In the genomic region with DNA sequence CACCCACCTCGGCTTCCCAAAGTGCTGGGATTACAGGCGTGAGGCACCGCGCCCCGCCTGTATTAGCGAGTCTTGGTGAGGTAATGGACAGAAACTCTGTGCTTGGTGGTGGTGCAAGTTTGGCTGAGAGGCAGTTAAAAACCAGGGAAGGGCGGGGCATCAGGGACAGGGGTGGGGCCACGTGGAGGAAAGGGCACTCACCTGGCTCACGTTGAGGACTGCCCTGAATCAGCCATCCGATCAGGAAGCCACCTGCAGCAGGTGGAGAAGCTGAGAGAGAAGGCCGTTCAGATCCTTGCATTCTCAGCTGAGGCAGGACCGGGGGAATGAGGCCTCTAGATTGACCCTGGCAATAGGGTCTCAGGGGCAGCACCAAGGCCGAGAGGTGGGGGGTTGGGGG, we compare ENCODE assay signal across 25 cellular contexts. TPM values are rescaled to one million over a fixed set of nuclear protein-coding genes. Genes with fewer than 3 reads are reported as not detected.
"Had no signal": no experiment of that assay in that cellular context is flagged by ENCODE, and none has a peak within 500 bp of the region (broad histone marks: within the 10 kb centered on the region; RNA-seq: fewer than 3 reads in every experiment).

No MANE protein-coding gene starts in this region.

- H3K36me3 ChIP-seq: brain microvascular endothelial cell, cardiac muscle cell, WERI-Rb-1 had no signal

- DNase-seq: activated CD4-positive, alpha-beta memory T cell treated with anti-CD3 and anti-CD28 coated beads, Interleukin-2, amount 10 ng/mL, durations not matched to agents 7 days and 5 days; activated CD4-positive, alpha-beta T cell treated with anti-CD3 and anti-CD28 coated beads for 36 hours; activated CD4-positive, alpha-beta T cell treated with anti-CD3 and anti-CD28 coated beads, Interleukin-2, amount 50 U/mL, for 1 hour; activated gamma-delta T cell; activated naive CD4-positive, alpha-beta T cell treated with anti-CD3 and anti-CD28 coated beads for 36 hours; activated T-cell treated with anti-CD3 and anti-CD28 coated beads for 4 hours; activated T-cell treated with anti-CD3 and anti-CD28 coated beads, Interleukin-2, amount 50 U/mL, for 48 hours; brain microvascular endothelial cell; Karpas-422; NCI-H1105 treated with DMSO at 0.1 percent for 48 hours; NCI-H1694; NCI-H2029 treated with DMSO at 0.1 percent for 48 hours; NCI-H345; NCI-H510A; NCI-H526 treated with DMSO at 0.1 percent for 48 hours; NCI-H82; T-cell; WERI-Rb-1 had no signal

- H3K27me3 ChIP-seq: brain microvascular endothelial cell had no signal

- H3K4me3 ChIP-seq: cardiac muscle cell, SK-N-MC had no signal

- H3K27ac ChIP-seq: brain microvascular endothelial cell, cardiac muscle cell, SK-N-MC, WERI-Rb-1 had no signal

- ATAC-seq: activated CD4-positive, alpha-beta T cell treated with anti-CD3 and anti-CD28 coated beads for 36 hours; activated T-helper 17 cell treated with anti-CD3 and anti-CD28 coated beads, Interleukin-2, amount 50 U/mL, for 72 hours; T-cell had no signal

RNA-seq across cellular contexts. Expression of gene CHRM1, which starts 12.1 kb away (rescaled TPM):
- total RNA-seq: activated CD4-positive, alpha-beta memory T cell treated with anti-CD3 and anti-CD28 coated beads, Interleukin-2, amount 10 ng/mL, durations not matched to agents 7 days and 5 days; activated CD4-positive, alpha-beta T cell treated with anti-CD3 and anti-CD28 coated beads for 36 hours; activated CD8-positive, alpha-beta memory T cell treated with anti-CD3 and anti-CD28 coated beads for 36 hours; activated naive CD4-positive, alpha-beta T cell treated with anti-CD3 and anti-CD28 coated beads for 36 hours; activated T-helper 17 cell treated with anti-CD3 and anti-CD28 coated beads, Interleukin-2, amount 50 U/mL, for 72 hours; OCI-LY7; RPMI7951; T-cell; T-helper 2 cell treated with Interferon-gamma antibody and Interleukin-4, amounts not matched to agents 100 ng/mL and 5 ng/mL, for 36 hours had no signal

RNA-seq across cellular contexts. Expression of gene SLC22A6, which starts 51.5 kb away (rescaled TPM):
- total RNA-seq: activated CD4-positive, alpha-beta memory T cell treated with anti-CD3 and anti-CD28 coated beads, Interleukin-2, amount 10 ng/mL, durations not matched to agents 7 days and 5 days; activated CD4-positive, alpha-beta T cell treated with anti-CD3 and anti-CD28 coated beads for 36 hours; activated CD8-positive, alpha-beta memory T cell treated with anti-CD3 and anti-CD28 coated beads for 36 hours; activated naive CD4-positive, alpha-beta T cell treated with anti-CD3 and anti-CD28 coated beads for 36 hours; activated T-helper 17 cell treated with anti-CD3 and anti-CD28 coated beads, Interleukin-2, amount 50 U/mL, for 72 hours; cardiac muscle cell; OCI-LY7; RPMI7951; T-cell; T-helper 2 cell treated with Interferon-gamma antibody and Interleukin-4, amounts not matched to agents 100 ng/mL and 5 ng/mL, for 36 hours had no signal
- polyA plus RNA-seq: cardiac muscle cell had no signal
